ENCODE assay signal across 34 cellular contexts in the genomic region with DNA sequence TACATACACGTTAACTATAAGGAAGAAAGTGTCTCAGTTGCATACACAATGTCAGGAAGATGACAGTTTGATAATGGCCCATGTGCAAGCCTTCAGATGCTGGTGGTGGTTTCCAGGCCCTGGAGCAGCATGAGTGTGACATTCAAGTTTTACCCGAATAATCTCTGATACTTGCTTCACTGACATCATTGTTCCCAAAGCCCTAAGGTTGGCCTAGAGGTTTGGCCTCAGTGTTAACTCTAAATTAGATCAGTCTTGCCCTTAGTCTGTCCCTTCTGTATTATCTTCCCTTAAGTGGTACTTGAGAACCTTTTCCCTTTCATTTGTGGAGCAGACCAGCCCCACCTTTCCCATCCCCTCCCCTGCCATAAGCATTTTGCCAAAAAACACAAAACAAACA. TPM values are rescaled to one million over a fixed set of nuclear protein-coding genes. Genes with fewer than 3 reads are reported as not detected.
"Had no signal": no experiment of that assay in that cellular context is flagged by ENCODE, and none has a peak within 500 bp of the region (broad histone marks: within the 10 kb centered on the region; RNA-seq: fewer than 3 reads in every experiment).

No MANE protein-coding gene starts in this region.

- H3K27me3 ChIP-seq: colonic mucosa, esophagus muscularis mucosa, left lung, upper lobe of left lung had no signal

- H3K9me3 ChIP-seq: colonic mucosa, esophagus muscularis mucosa, heart right ventricle, left lung, thoracic aorta, tibial nerve, upper lobe of left lung had no signal

- H3K4me3 Mint-ChIP-seq: naive thymus-derived CD4-positive, alpha-beta T cell; nephron; neural progenitor cell had no signal

- H3K27ac ChIP-seq: colonic mucosa, esophagus muscularis mucosa, foreskin keratinocyte, heart right ventricle, left lung, neural progenitor cell, parathyroid adenoma, thoracic aorta, tibial nerve, upper lobe of left lung had no signal

- H3K4me3 ChIP-seq: colonic mucosa, esophagus muscularis mucosa, heart right ventricle, left lung, neural progenitor cell, smooth muscle cell, thoracic aorta, tibial nerve, upper lobe of left lung had no signal

- H3K4me1 ChIP-seq: colonic mucosa, foreskin keratinocyte, tibial nerve, upper lobe of left lung had no signal

- H3K27me3 Mint-ChIP-seq: naive thymus-derived CD4-positive, alpha-beta T cell had no signal

- DNase-seq: colonic mucosa; dermis blood vessel endothelial cell; effector memory CD4-positive, alpha-beta T cell; foreskin keratinocyte; glutamatergic neuron; heart right ventricle; hypothalamus; kidney; left lung; mesendoderm; midbrain; naive thymus-derived CD4-positive, alpha-beta T cell; stimulated activated CD4-positive, alpha-beta T cell treated with anti-CD3 and anti-CD28 coated beads, Interleukin-12 subunit alpha, Interleukin-12 subunit beta, amount 100 ng/mL, for 4 hours; stimulated activated CD4-positive, alpha-beta T cell treated with anti-CD3 and anti-CD28 coated beads, Interleukin-1b, Interleukin-23, amount 100 ng/mL, for 48 hours; stimulated activated CD4-positive, alpha-beta T cell treated with anti-CD3 and anti-CD28 coated beads, Interleukin-4, amount 100 ng/mL, for 1 hour; stimulated activated CD8-positive, alpha-beta memory T cell treated with anti-CD3 and anti-CD28 coated beads, Interleukin-4, amount 100 ng/mL, for 48 hours; stimulated activated naive CD8-positive, alpha-beta T cell treated with anti-CD3 and anti-CD28 coated beads, Interleukin-15, Interleukin-2, amounts not matched to agents 100 U/mL and 50 U/mL, for 24 hours; upper lobe of left lung had no signal

- H3K36me3 ChIP-seq: colonic mucosa, neural progenitor cell, thoracic aorta had no signal

- H3K9me3 Mint-ChIP-seq: naive thymus-derived CD4-positive, alpha-beta T cell; nephron; neural progenitor cell had no signal

- ATAC-seq: foreskin keratinocyte; heart right ventricle; left lung; naive thymus-derived CD4-positive, alpha-beta T cell; sciatic nerve; stimulated activated naive CD8-positive, alpha-beta T cell treated with anti-CD3 and anti-CD28 coated beads, Interleukin-15, Interleukin-2, amounts not matched to agents 100 U/mL and 50 U/mL, for 24 hours had no signal

- H3K36me3 Mint-ChIP-seq: neural progenitor cell had no signal

- H3K27ac Mint-ChIP-seq: nephron, neural progenitor cell, progenitor cell of endocrine pancreas had no signal

RNA-seq across cellular contexts. Expression of a gene that starts 24.0 kb away (rescaled TPM):
- total RNA-seq: dermis blood vessel endothelial cell, endothelial cell of umbilical vein, fibroblast of lung, foreskin keratinocyte, lung microvascular endothelial cell, osteoblast had no signal
- polyA plus RNA-seq: endothelial cell of umbilical vein, fibroblast of lung, foreskin keratinocyte, smooth muscle cell had no signal

RNA-seq across cellular contexts. Expression of a gene that starts 27.8 kb away (rescaled TPM):
- total RNA-seq: chondrocyte, dermis blood vessel endothelial cell, epithelial cell of proximal tubule, foreskin keratinocyte, lung microvascular endothelial cell, progenitor cell of endocrine pancreas, smooth muscle cell had no signal
- polyA plus RNA-seq: foreskin keratinocyte, smooth muscle cell had no signal

RNA-seq across cellular contexts. Expression of a gene that starts 52.0 kb away (rescaled TPM):
- total RNA-seq: chondrocyte, endothelial cell of umbilical vein, epithelial cell of proximal tubule, esophagus muscularis mucosa, fibroblast of lung, foreskin keratinocyte, lower leg skin, lung microvascular endothelial cell, osteoblast, progenitor cell of endocrine pancreas, sciatic nerve, smooth muscle cell, thoracic aorta had no signal
- polyA plus RNA-seq: fibroblast of lung, foreskin keratinocyte, smooth muscle cell had no signal
